In genomic region chr9:113963017-113963620, GRCh38 we compare ENCODE assay signal across 8 cellular contexts.
DNase-seq lines count a peak whose midpoint lies in the region; ATAC-seq and TF ChIP-seq lines count a peak whose summit lies in the region.
"Had no signal": no experiment of that assay in that cellular context is flagged by ENCODE, and none has a peak within 500 bp of the region (broad histone marks: within the 10 kb centered on the region; RNA-seq: fewer than 3 reads in every experiment).

No MANE protein-coding gene starts in this region.

- H3K27me3 ChIP-seq in H9 (ENCODE audit: insufficient read depth, low read length) (no peaks in the 10 kb centered on the region), Panc1 (ENCODE audit: control insufficient read depth, insufficient read depth, low read length) (no peaks in the 10 kb centered on the region)
- H3K27me3 ChIP-seq: ovary had no signal

- DNase-seq in DMS53 treated with DMSO at 0.1 percent for 48 hours (lab: John Stamatoyannopoulos, UW; ENCODE audit: unreplicated experiment) (peak; percentile 36), H9 (peak; percentile 67), Panc1 (ENCODE audit: low read depth, low spot score) (no peak), erythroblast (lab: John Stamatoyannopoulos, UW) (peak; percentile 68 to 77), neural crest cell (ENCODE audit: low read depth, low spot score) (peak; percentile 28), DMS79 treated with DMSO at 0.1 percent for 48 hours (lab: John Stamatoyannopoulos, UW) (no peak)

- H3K79me1 ChIP-seq in H9 (ENCODE audit: insufficient read depth, low read depth, low read length, poor library complexity, severe bottlenecking), result no peaks in the 10 kb centered on the region

- H3K4me2 ChIP-seq in H9 (ENCODE audit: insufficient read depth, insufficient read length, low read length), result no peak overlapping the region

- TF ChIP-seq CTCF in H9 (conservative IDR thresholded peaks at IDR 0.05), result peak; percentile 93
- TF ChIP-seq CTCF in Panc1 (IDR thresholded peaks at IDR 0.05), result peak; percentile 66
- TF ChIP-seq CTCF in neural crest cell (conservative IDR thresholded peaks at IDR 0.05), result peak; percentile 68

- intact Hi-C loops in Panc1 (cut with micrococcal nuclease; ENCODE audit: unreplicated experiment), result no loop called here

- H3K36me3 Mint-ChIP-seq in H9 (ENCODE audit: insufficient read depth in 1 of 3, low read depth in 3 of 3), result no peaks in the 10 kb centered on the region; a peak in 2 of 7 replicates
- H3K36me3 Mint-ChIP-seq in neural crest cell (ENCODE audit: low read depth), result peaks cover 23% of the 10 kb centered on the region

- ATAC-seq in Panc1, result no peak
- ATAC-seq in HG03135 (IDR thresholded peaks at IDR 0.05; ENCODE audit: unreplicated experiment), result no peak

- no peak overlapping the region for H4K91ac ChIP-seq in H9 (ENCODE audit: insufficient read length, low read depth, low read length)

- no peak overlapping the region for H2AK5ac ChIP-seq in H9 (ENCODE audit: insufficient read length, low read length)

- POLR2A ChIA-PET in Panc1 (lab: Charles Lee), result no interaction called here

- H2BK15ac ChIP-seq in H9 (ENCODE audit: low read depth, low read length), result no peak overlapping the region

- TF ChIP-seq POLR2A in erythroblast (IDR thresholded peaks at IDR 0.05; ENCODE audit: low read length), result no peak

- H3K23me2 ChIP-seq in H9 (ENCODE audit: insufficient read length, low read depth, low read length, poor library complexity, severe bottlenecking), result no peaks in the 10 kb centered on the region

- no peak overlapping the region for H3K56ac ChIP-seq in H9 (ENCODE audit: insufficient read length, low read depth, low read length)

- no peaks in the 10 kb centered on the region for H3K79me2 ChIP-seq in H9 (ENCODE audit: insufficient read depth, low read length)

- BruUV-seq in Panc1 (replicated peaks; lab: Mats Ljungman, UMichigan), result no TSS peak

- no peak overlapping the region for H3K23ac ChIP-seq in H9 (ENCODE audit: insufficient read length, low read depth, low read length)

- no peak overlapping the region for H3T11ph ChIP-seq in H9 (ENCODE audit: low read length)

- H3K14ac ChIP-seq in H9 (ENCODE audit: insufficient read depth, low read length), result no peak overlapping the region

- H3K4ac ChIP-seq in H9 (ENCODE audit: low read depth, low read length), result no peak overlapping the region

- no peak overlapping the region for H3K9ac ChIP-seq in H9 (ENCODE audit: extremely low read depth, insufficient read length, low read length)

- CTCF ChIA-PET in Panc1 (lab: Charles Lee), result no interaction called here

- in situ Hi-C loops in Panc1 (cut with HindIII; ENCODE audit: low pct_unique_long_range_greater_than_20kb, low sequenced_read_pairs), result no loop called here

- H2BK20ac ChIP-seq in H9 (ENCODE audit: low read depth, low read length, poor library complexity, severe bottlenecking), result no peak overlapping the region

- H4K5ac ChIP-seq in H9 (ENCODE audit: insufficient read length, low read depth, low read length), result no peak overlapping the region

- H4K8ac ChIP-seq in H9 (replicated peaks; ENCODE audit: insufficient read length, low read depth, low read length), result no peak overlapping the region

- no peak overlapping the region for H2BK5ac ChIP-seq in H9 (ENCODE audit: insufficient read length, low read length)

- H3K27ac Mint-ChIP-seq in H9 (no peak overlapping the region), neural crest cell (ENCODE audit: unreplicated experiment) (no peak overlapping the region)

- H3K27ac ChIP-seq in H9 (ENCODE audit: insufficient read length, low read depth, low read length), result no peak overlapping the region
- H3K27ac ChIP-seq in Panc1 (ENCODE audit: low read length), result no peak overlapping the region
- H3K27ac ChIP-seq: ovary had no signal

- no peak overlapping the region for H3K18ac ChIP-seq in H9 (ENCODE audit: insufficient read length, low read depth, low read length)

- H3K27me3 Mint-ChIP-seq in H9 (ENCODE audit: low read depth) (no peaks in the 10 kb centered on the region), neural crest cell (ENCODE audit: low read depth) (no peaks in the 10 kb centered on the region)

- H3K4me1 Mint-ChIP-seq in H9 (peaks cover 6 to 22% of the 10 kb centered on the region in 2 experiments), neural crest cell (peaks cover 59% of the 10 kb centered on the region)

- no peak overlapping the region for H2BK120ac ChIP-seq in H9 (ENCODE audit: low read depth, low read length, poor library complexity, severe bottlenecking)

- H3K9me3 ChIP-seq in H9 (ENCODE audit: control insufficient read depth, low read depth, low read length), result no peaks in the 10 kb centered on the region
- no peaks in the 10 kb centered on the region for H3K9me3 ChIP-seq in Panc1 (ENCODE audit: control insufficient read depth, insufficient read depth, low read depth, low read length)
- H3K9me3 ChIP-seq: ovary had no signal

- no peaks in the 10 kb centered on the region for H4K20me1 ChIP-seq in H9 (ENCODE audit: control insufficient read depth, insufficient read depth, insufficient read length)

- no peak overlapping the region for H3K4me3 ChIP-seq in Panc1 (ENCODE audit: low read depth in 2 of 2, low read length in 2 of 2)
- H3K4me3 ChIP-seq: ovary had no signal

- WGBS in H9 (ENCODE audit: extremely low coverage, insufficient read length, low lambda C conversion rate), result 88% methylated on average over 1 of the region's 5 CpGs

- no peak overlapping the region for H2AFZ ChIP-seq in H9 (ENCODE audit: low read length)

- H3K4me3 Mint-ChIP-seq in H9 (no peak overlapping the region), neural crest cell (no peak overlapping the region)

- H3K4me1 ChIP-seq in H9 (ENCODE audit: insufficient read depth, low read length) (no peaks in the 10 kb centered on the region; the same call in 1 of the 2 replicates), Panc1 (ENCODE audit: control insufficient read depth, insufficient read depth, low read length) (no peaks in the 10 kb centered on the region)

- H3K36me3 ChIP-seq in Panc1 (ENCODE audit: control insufficient read depth, insufficient read depth, low read length), result no peaks in the 10 kb centered on the region
- H3K36me3 ChIP-seq: ovary had no signal

- no peak overlapping the region for H2BK12ac ChIP-seq in H9 (ENCODE audit: insufficient read length, low read depth, low read length)

- H3K9me3 Mint-ChIP-seq in H9 (no peaks in the 10 kb centered on the region), neural crest cell (no peaks in the 10 kb centered on the region)

Comparison
In these comparisons a context has a peak if more than half of its experiments do, and no peak if none do; other contexts are left out.
1. DNase-seq: peak in DMS53 treated with DMSO at 0.1 percent for 48 hours (single experiment), H9 (single experiment), erythroblast (2 of 2) and neural crest cell (single experiment); none in Panc1 (single experiment) and DMS79 treated with DMSO at 0.1 percent for 48 hours (single experiment).
2. Peak in every context shown above with its lines, with median percentiles within 50 percentile points of each other: CTCF ChIP-seq.